In the genomic region with DNA sequence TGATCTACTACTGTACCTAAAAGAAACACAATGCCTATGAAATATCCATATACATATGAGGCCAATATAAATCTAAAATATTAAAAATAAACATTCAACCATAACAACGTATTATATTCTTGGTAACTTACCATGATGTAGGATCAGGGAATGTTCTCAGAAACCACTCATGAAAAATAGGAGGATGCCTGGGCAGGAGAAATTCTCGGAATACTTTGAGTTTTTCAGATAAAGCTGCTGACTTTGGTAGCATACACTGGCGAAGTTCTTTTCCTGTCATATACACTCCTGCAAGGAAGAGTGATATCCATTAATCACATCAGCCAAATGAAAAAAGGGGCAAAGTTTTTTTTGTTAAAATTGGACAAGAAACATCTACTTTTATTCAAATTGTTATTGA, we compare ENCODE assay signal across 1 cellular context.
TF ChIP-seq lines count a peak whose summit lies in the region.

No MANE protein-coding gene starts in this region.

TF ChIP-seq in WTC11, 78 proteins besides CTCF, POLR2A, EP300 and RAD21 (continued from another document):
- TF ChIP-seq KAT7 (CRISPR knock-in tag; IDR thresholded peaks at IDR 0.05; ENCODE audit: borderline replicate concordance) (no peak), NFYB (CRISPR knock-in tag; conservative IDR thresholded peaks at IDR 0.05; ENCODE audit: low read depth) (no peak), ATF1 (CRISPR knock-in tag; IDR thresholded peaks at IDR 0.05) (no peak), ZBTB21 (CRISPR knock-in tag; IDR thresholded peaks at IDR 0.05; ENCODE audit: borderline replicate concordance) (no peak)
